Comparison of ENCODE assay signal across 8 cellular contexts in genomic region chr4:183506389-183506735, GRCh38. TPM values are rescaled to one million over a fixed set of nuclear protein-coding genes. Genes with fewer than 3 reads are reported as not detected.
DNase-seq lines count a peak whose midpoint lies in the region; ATAC-seq and TF ChIP-seq lines count a peak whose summit lies in the region.

No MANE protein-coding gene starts in this region.

- H3K36me3 Mint-ChIP-seq in activated naive CD4-positive, alpha-beta T cell treated with anti-CD3 and anti-CD28 coated beads, Interleukin-2, amount 10 ng/mL, durations not matched to agents 7 days and 5 days = peaks cover 15% of the 10 kb centered on the region

- no peaks in the 10 kb centered on the region for H3K36me3 ChIP-seq in body of pancreas (replicated peaks in 1 of 2; ENCODE audit: insufficient read depth in 1 of 2, low read depth in 2 of 2)
- H3K36me3 ChIP-seq in lower lobe of right lung = peaks cover 11% of the 10 kb centered on the region
- peaks cover 0 to 12% (median 0%) of the 10 kb centered on the region in 4 donors for H3K36me3 ChIP-seq in transverse colon

- peak overlapping the region; percentile 96 to 98 (median 96) for H3K27ac ChIP-seq in body of pancreas
- H3K27ac ChIP-seq in lower lobe of right lung = peak overlapping the region; percentile 98
- peak overlapping the region; percentile 93 to 98 (median 97) for H3K27ac ChIP-seq in transverse colon

- peak overlapping the region; percentile 93 for H3K4me3 Mint-ChIP-seq in activated naive CD4-positive, alpha-beta T cell treated with anti-CD3 and anti-CD28 coated beads, Interleukin-2, amount 10 ng/mL, durations not matched to agents 7 days and 5 days

- H3K4me3 ChIP-seq in body of pancreas (peak overlapping the region; percentile 51 to 78), lower lobe of right lung (peak overlapping the region; percentile 88), transverse colon (peak overlapping the region; percentile 70 to 91 (median 82))

- CTCF ChIA-PET in activated naive CD4-positive, alpha-beta T cell treated with anti-CD3 and anti-CD28 coated beads, Interleukin-2, amount 10 ng/mL, durations not matched to agents 7 days and 5 days (lab: Charles Lee) = no interaction called here

- TF ChIP-seq CTCF in body of pancreas (IDR thresholded peaks at IDR 0.05) (no peak), lower lobe of right lung (IDR thresholded peaks at IDR 0.05) (no peak), transverse colon (IDR thresholded peaks at IDR 0.05) (no peak)

- no peaks in the 10 kb centered on the region for H3K9me3 Mint-ChIP-seq in activated naive CD4-positive, alpha-beta T cell treated with anti-CD3 and anti-CD28 coated beads, Interleukin-2, amount 10 ng/mL, durations not matched to agents 7 days and 5 days

- peaks cover 36% of the 10 kb centered on the region for H3K4me1 ChIP-seq in body of pancreas
- peaks cover 34% of the 10 kb centered on the region for H3K4me1 ChIP-seq in lower lobe of right lung
- peaks cover 13 to 36% (median 21%) of the 10 kb centered on the region in 4 donors for H3K4me1 ChIP-seq in transverse colon

- 0 to 3% methylated on average over 10 to 14 of the region's 14 CpGs for WGBS in body of pancreas, 2 donors
- WGBS in transverse colon (ENCODE audit: low coverage in 1 of 2), 2 donors = 0% methylated on average over 3 to 14 of the region's 14 CpGs

- in situ Hi-C loops in transverse colon (cut with MboI; ENCODE audit: low pct_ligation_motif_present in 1 of 4, low pct_unique_long_range_greater_than_20kb in 1 of 4, low sequenced_read_pairs in 3 of 4) = loop anchor here in 1 of 4 donors (10.0 kb wide), 1 partner anchor 148 kb away; the partner anchor contains the start of genes RWDD4 and TRAPPC11

- no peak for ATAC-seq in body of pancreas
- ATAC-seq in lower lobe of right lung = no peak
- no peak for ATAC-seq in GM18870 (IDR thresholded peaks at IDR 0.05; ENCODE audit: unreplicated experiment)
- ATAC-seq in GM21381 (IDR thresholded peaks at IDR 0.05; ENCODE audit: unreplicated experiment) = no peak

- H3K27ac Mint-ChIP-seq in activated naive CD4-positive, alpha-beta T cell treated with anti-CD3 and anti-CD28 coated beads, Interleukin-2, amount 10 ng/mL, durations not matched to agents 7 days and 5 days = peak overlapping the region; percentile 96

- peaks cover 48% of the 10 kb centered on the region for H3K4me1 Mint-ChIP-seq in activated naive CD4-positive, alpha-beta T cell treated with anti-CD3 and anti-CD28 coated beads, Interleukin-2, amount 10 ng/mL, durations not matched to agents 7 days and 5 days

- H3K9me3 ChIP-seq in body of pancreas (no peaks in the 10 kb centered on the region), lower lobe of right lung (no peaks in the 10 kb centered on the region), transverse colon (no peaks in the 10 kb centered on the region)

- intact Hi-C loops in body of pancreas (cut with DNase I) (no loop called here), lower lobe of right lung (cut with DNase I) (no loop called here), transverse colon (cut with DNase I; ENCODE audit: low total_unique reads) (no loop called here)

- no peak for DNase-seq in activated naive CD4-positive, alpha-beta T cell treated with anti-CD3 and anti-CD28 coated beads, Interleukin-2, amount 10 ng/mL, durations not matched to agents 7 days and 5 days
- DNase-seq in activated naive CD4-positive, alpha-beta T cell treated with Interleukin-2 at 50 U/mL for 16 hours = no peak
- DNase-seq in body of pancreas (no peak), lower lobe of right lung (no peak), transverse colon (no peak), DMS79 (lab: John Stamatoyannopoulos, UW) (no peak)

- H3K27me3 ChIP-seq in body of pancreas (no peaks in the 10 kb centered on the region), lower lobe of right lung (ENCODE audit: low read depth) (no peaks in the 10 kb centered on the region), transverse colon (no peaks in the 10 kb centered on the region)

- no peak for TF ChIP-seq EP300 in transverse colon (IDR thresholded peaks at IDR 0.05; ENCODE audit: low read depth)

- peaks cover 4% of the 10 kb centered on the region for H3K27me3 Mint-ChIP-seq in activated naive CD4-positive, alpha-beta T cell treated with anti-CD3 and anti-CD28 coated beads, Interleukin-2, amount 10 ng/mL, durations not matched to agents 7 days and 5 days

- no peak for TF ChIP-seq POLR2A in body of pancreas (IDR thresholded peaks at IDR 0.05)
- no peak for TF ChIP-seq POLR2A in transverse colon (IDR thresholded peaks at IDR 0.05)

RNA-seq across cellular contexts. Expression of gene ING2, which starts 1.5 kb away (rescaled TPM):
- 10 to 100 TPM in 1 of 2 donors, 1 to 10 TPM in 1; 3.6 to 14.5 TPM for total RNA-seq in body of pancreas
- 9.5 TPM for total RNA-seq in lower lobe of right lung
- 10 to 100 TPM in 2 of 4 donors, not detected in 2; 15.4 to 16.9 TPM for total RNA-seq in transverse colon
